Comparison of ENCODE assay signal across 15 cellular contexts in genomic region chr17:73281926-73282325, GRCh38. TPM values are rescaled to one million over a fixed set of nuclear protein-coding genes. Genes with fewer than 3 reads are reported as not detected.
DNase-seq lines count a peak whose midpoint lies in the region; ATAC-seq and TF ChIP-seq lines count a peak whose summit lies in the region.
"Had no signal": no experiment of that assay in that cellular context is flagged by ENCODE, and none has a peak within 500 bp of the region (broad histone marks: within the 10 kb centered on the region; RNA-seq: fewer than 3 reads in every experiment).

No MANE protein-coding gene starts in this region.

- no peak overlapping the region for H3K4me3 Mint-ChIP-seq in CD4-positive, alpha-beta memory T cell
- H3K4me3 Mint-ChIP-seq: effector memory CD8-positive, alpha-beta T cell; T-cell had no signal

- H3K27me3 ChIP-seq in body of pancreas = no peaks in the 10 kb centered on the region
- H3K27me3 ChIP-seq in CD4-positive, alpha-beta memory T cell (ENCODE audit: insufficient read depth, low read length) = no peaks in the 10 kb centered on the region

- H3K27me3 Mint-ChIP-seq in CD4-positive, alpha-beta memory T cell = peaks cover 4 to 5% of the 10 kb centered on the region in 2 donors

- H3K27ac Mint-ChIP-seq in CD4-positive, alpha-beta memory T cell = no peak overlapping the region
- H3K27ac Mint-ChIP-seq: effector memory CD8-positive, alpha-beta T cell; T-cell had no signal

- peaks cover 18 to 19% of the 10 kb centered on the region in 2 donors for H3K36me3 ChIP-seq in body of pancreas (replicated peaks in 1 of 2; ENCODE audit: insufficient read depth in 1 of 2, low read depth in 2 of 2)
- H3K36me3 ChIP-seq in CD4-positive, alpha-beta memory T cell (ENCODE audit: insufficient read depth, low read length) = no peaks in the 10 kb centered on the region

- no peaks in the 10 kb centered on the region for H3K4me1 Mint-ChIP-seq in CD4-positive, alpha-beta memory T cell
- H3K4me1 Mint-ChIP-seq: T-cell had no signal

- no peak for TF ChIP-seq POLR2A in body of pancreas (IDR thresholded peaks at IDR 0.05)

- H3K27ac ChIP-seq in body of pancreas = peak overlapping the region; percentile 9 to 79 (median 52)
- no peak overlapping the region for H3K27ac ChIP-seq in CD4-positive, alpha-beta memory T cell (ENCODE audit: low read depth, low read length)

- H3K4me1 ChIP-seq in body of pancreas = peaks cover 71% of the 10 kb centered on the region
- no peaks in the 10 kb centered on the region for H3K4me1 ChIP-seq in CD4-positive, alpha-beta memory T cell (ENCODE audit: insufficient read depth, low read length)
- H3K4me1 ChIP-seq: Caco-2 had no signal

- WGBS in body of pancreas, 2 donors = 81 to 83% methylated on average over 7 of the region's 7 CpGs

- POLR2A ChIA-PET in CD4-positive, alpha-beta memory T cell (lab: Charles Lee; ENCODE audit: partially characterized antibody) = no interaction called here

- no peak overlapping the region for H3K4me3 ChIP-seq in body of pancreas
- no peak overlapping the region for H3K4me3 ChIP-seq in CD4-positive, alpha-beta memory T cell (ENCODE audit: low read length in 2 of 2)

- no peak for DNase-seq in body of pancreas
- DNase-seq in stimulated activated naive CD4-positive, alpha-beta T cell treated with Interleukin-2 at 50 U/mL for 16 hours (lab: John Stamatoyannopoulos, UW) = no peak
- no peak for DNase-seq in T1000 (lab: John Stamatoyannopoulos, UW)
- no peak for DNase-seq in CD4-positive, alpha-beta memory T cell
- no peak for DNase-seq in NCI-H2081 treated with DMSO at 0.1 percent for 48 hours (lab: John Stamatoyannopoulos, UW)
- DNase-seq: activated effector memory CD4-positive, alpha-beta T cell treated with anti-CD3 and anti-CD28 coated beads, Interleukin-2, amount 50 U/mL, for 16 hours; Caco-2; effector memory CD8-positive, alpha-beta T cell; NCI-H1930; T-cell had no signal

- TF ChIP-seq CTCF in body of pancreas (IDR thresholded peaks at IDR 0.05) = no peak

- intact Hi-C loops in body of pancreas (cut with DNase I) = no loop called here
- intact Hi-C loops in CD4-positive, alpha-beta memory T cell (cut with micrococcal nuclease) = no loop called here

- CTCF ChIA-PET in CD4-positive, alpha-beta memory T cell (lab: Charles Lee; ENCODE audit: partially characterized antibody) = interaction anchor here (1.1 to 1.4 kb wide), 2 partner anchors 9 to 27 kb away, joined by 3 to 6 read pairs; no protein-coding TSS in a partner anchor

- ATAC-seq in GM18499 (IDR thresholded peaks at IDR 0.05; ENCODE audit: insufficient read depth, unreplicated experiment) = peak; percentile 82
- peak; percentile 72 for ATAC-seq in GM19467 (IDR thresholded peaks at IDR 0.05; ENCODE audit: unreplicated experiment)
- peak; percentile 88 for ATAC-seq in HG03060 (IDR thresholded peaks at IDR 0.05; ENCODE audit: low read depth, unreplicated experiment)
- ATAC-seq in body of pancreas = no peak
- ATAC-seq: effector memory CD8-positive, alpha-beta T cell; T-cell had no signal

- no peaks in the 10 kb centered on the region for H3K9me3 Mint-ChIP-seq in CD4-positive, alpha-beta memory T cell
- H3K9me3 Mint-ChIP-seq: effector memory CD8-positive, alpha-beta T cell; T-cell had no signal

- no peaks in the 10 kb centered on the region for H3K36me3 Mint-ChIP-seq in CD4-positive, alpha-beta memory T cell
- H3K36me3 Mint-ChIP-seq: T-cell had no signal

- H3K9me3 ChIP-seq in body of pancreas = no peaks in the 10 kb centered on the region
- no peaks in the 10 kb centered on the region for H3K9me3 ChIP-seq in CD4-positive, alpha-beta memory T cell (ENCODE audit: control insufficient read depth in 1 of 2, low read length in 2 of 2)
- H3K9me3 ChIP-seq: Caco-2 had no signal

RNA-seq across cellular contexts. Expression of gene CPSF4L, which starts 20.2 kb away (rescaled TPM):
- not detected for total RNA-seq in body of pancreas
- not detected for total RNA-seq in CD4-positive, alpha-beta memory T cell
- polyA plus RNA-seq in CD4-positive, alpha-beta memory T cell = not detected
- total RNA-seq: Caco-2, H4, posterior vena cava, T-cell had no signal

RNA-seq across cellular contexts. Expression of gene CDC42EP4, which starts 29.9 kb away (rescaled TPM):
- total RNA-seq in body of pancreas = 10 to 100 TPM; 47.0 to 60.6 TPM
- 1 to 10 TPM; 1.1 to 1.4 TPM for total RNA-seq in CD4-positive, alpha-beta memory T cell
- under 1 TPM; 0.37 to 0.92 TPM for polyA plus RNA-seq in CD4-positive, alpha-beta memory T cell

Comparison
In these comparisons a context has a peak if more than half of its experiments do, and no peak if none do; other contexts are left out.
1. RNA of gene CDC42EP4, which starts 29.9 kb away (total RNA-seq): 47.0 to 60.6 TPM in body of pancreas; 1.1 to 1.4 TPM in CD4-positive, alpha-beta memory T cell; every median in the first group is over 10 times any median in the second.